In genomic region chr12:93081810-93082165, GRCh38 we compare ENCODE assay signal across 1 cellular context.
TF ChIP-seq lines count a peak whose summit lies in the region.

No MANE protein-coding gene starts in this region.

TF ChIP-seq in H1, 55 proteins besides CTCF, POLR2A, EP300 and RAD21:
- TF ChIP-seq TAF7 (optimal IDR thresholded peaks at IDR 0.05; ENCODE audit: borderline replicate concordance, low read depth, low read length) (no peak), BACH1 (IDR thresholded peaks at IDR 0.05; ENCODE audit: low read length) (no peak), POU5F1 (IDR thresholded peaks at IDR 0.05; ENCODE audit: low read depth, low read length) (no peak)
